1 cellular context compared by ENCODE assay signal in genomic region chr7:101814081-101814995, GRCh38.
TF ChIP-seq lines count a peak whose summit lies in the region.

No MANE protein-coding gene starts in this region.

TF ChIP-seq in HepG2, 621 proteins besides CTCF, POLR2A, EP300 and RAD21 (continued from another document and continues in another):
- TF ChIP-seq LRRFIP1 (CRISPR knock-in tag; conservative IDR thresholded peaks at IDR 0.05) (no peak), ZNF7 (CRISPR knock-in tag; IDR thresholded peaks at IDR 0.05) (no peak), ARNTL (CRISPR knock-in tag; IDR thresholded peaks at IDR 0.05) (peak; percentile 66), ZNF317 (CRISPR knock-in tag; IDR thresholded peaks at IDR 0.05) (no peak), SP5 (CRISPR knock-in tag; IDR thresholded peaks at IDR 0.05; ENCODE audit: borderline replicate concordance, low read depth) (peak; percentile 13; the same call in 1 of the 2 replicates), ZNF841 (CRISPR knock-in tag; IDR thresholded peaks at IDR 0.05; ENCODE audit: borderline replicate concordance) (0 out of 2 replicates have a peak, but pooled peaks have one; percentile 40), SAFB2 (CRISPR knock-in tag; IDR thresholded peaks at IDR 0.05; ENCODE audit: borderline replicate concordance, low read depth) (peak; percentile 47; the same call in 1 of the 2 replicates), DR1 (CRISPR knock-in tag; IDR thresholded peaks at IDR 0.05) (no peak), ETV5 (CRISPR knock-in tag; IDR thresholded peaks at IDR 0.05; ENCODE audit: borderline replicate concordance) (peak; percentile 20; the same call in 1 of the 2 replicates), ZBTB8A (CRISPR knock-in tag; IDR thresholded peaks at IDR 0.05; ENCODE audit: borderline replicate concordance, low read depth) (no peak), SOX5 (CRISPR knock-in tag; IDR thresholded peaks at IDR 0.05; ENCODE audit: borderline replicate concordance) (peak; percentile 13; the same call in 1 of the 2 replicates), PAX8 (CRISPR knock-in tag; IDR thresholded peaks at IDR 0.05; ENCODE audit: borderline replicate concordance) (no peak), POGK (CRISPR knock-in tag; conservative IDR thresholded peaks at IDR 0.05) (0 out of 2 replicates have a peak, but pooled peaks have one; percentile 36), ZMYM4 (CRISPR knock-in tag; IDR thresholded peaks at IDR 0.05) (no peak; the same call in none of the 2 replicates), MYNN (CRISPR knock-in tag; IDR thresholded peaks at IDR 0.05; ENCODE audit: low read depth) (no peak), HNRNPLL (IDR thresholded peaks at IDR 0.05; ENCODE audit: low read depth, low read length, poor library complexity, severe bottlenecking) (no peak), NAIF1 (CRISPR knock-in tag; IDR thresholded peaks at IDR 0.05; ENCODE audit: borderline replicate concordance) (0 out of 2 replicates have a peak, but pooled peaks have one; percentile 60), HNRNPUL1 (IDR thresholded peaks at IDR 0.05; ENCODE audit: low read depth, low read length) (no peak), RNF219 (CRISPR knock-in tag; IDR thresholded peaks at IDR 0.05) (no peak), CBX5 (CRISPR knock-in tag; IDR thresholded peaks at IDR 0.05; ENCODE audit: borderline replicate concordance) (no peak), MIXL1 (CRISPR knock-in tag; IDR thresholded peaks at IDR 0.05) (no peak), TARDBP (CRISPR knock-in tag; IDR thresholded peaks at IDR 0.05) (no peak), SNAPC4 (CRISPR knock-in tag; IDR thresholded peaks at IDR 0.05) (no peak), ZNF335 (CRISPR knock-in tag; IDR thresholded peaks at IDR 0.05) (no peak), THAP7 (CRISPR knock-in tag; IDR thresholded peaks at IDR 0.05) (no peak), TP53 (CRISPR knock-in tag; conservative IDR thresholded peaks at IDR 0.05) (no peak), ZFP82 (CRISPR knock-in tag; IDR thresholded peaks at IDR 0.05; ENCODE audit: borderline replicate concordance) (no peak), ZHX1 (CRISPR knock-in tag; IDR thresholded peaks at IDR 0.05; ENCODE audit: low read depth) (no peak), KDM5A (IDR thresholded peaks at IDR 0.05; ENCODE audit: borderline replicate concordance, low read length) (no peak), BORCS8-MEF2B (CRISPR knock-in tag; IDR thresholded peaks at IDR 0.05) (peak; percentile 64), ATF7 (IDR thresholded peaks at IDR 0.05) (no peak), ATF7 (CRISPR knock-in tag; IDR thresholded peaks at IDR 0.05) (no peak), GTF3A (CRISPR knock-in tag; conservative IDR thresholded peaks at IDR 0.05) (no peak), ZBED4 (CRISPR knock-in tag; IDR thresholded peaks at IDR 0.05; ENCODE audit: borderline replicate concordance) (no peak), PAF1 (CRISPR knock-in tag; IDR thresholded peaks at IDR 0.05) (no peak), SMYD3 (CRISPR knock-in tag; IDR thresholded peaks at IDR 0.05) (no peak), AGO2 (optimal IDR thresholded peaks at IDR 0.05; ENCODE audit: low read depth, low read length) (no peak), ATF4 (CRISPR knock-in tag; IDR thresholded peaks at IDR 0.05) (0 out of 4 replicates have a peak, but pooled peaks of 1 of the 2 experiments have one; percentile 39), ZNF414 (CRISPR knock-in tag; IDR thresholded peaks at IDR 0.05) (no peak)
